Comparison of ENCODE assay signal across 8 cellular contexts in the genomic region with DNA sequence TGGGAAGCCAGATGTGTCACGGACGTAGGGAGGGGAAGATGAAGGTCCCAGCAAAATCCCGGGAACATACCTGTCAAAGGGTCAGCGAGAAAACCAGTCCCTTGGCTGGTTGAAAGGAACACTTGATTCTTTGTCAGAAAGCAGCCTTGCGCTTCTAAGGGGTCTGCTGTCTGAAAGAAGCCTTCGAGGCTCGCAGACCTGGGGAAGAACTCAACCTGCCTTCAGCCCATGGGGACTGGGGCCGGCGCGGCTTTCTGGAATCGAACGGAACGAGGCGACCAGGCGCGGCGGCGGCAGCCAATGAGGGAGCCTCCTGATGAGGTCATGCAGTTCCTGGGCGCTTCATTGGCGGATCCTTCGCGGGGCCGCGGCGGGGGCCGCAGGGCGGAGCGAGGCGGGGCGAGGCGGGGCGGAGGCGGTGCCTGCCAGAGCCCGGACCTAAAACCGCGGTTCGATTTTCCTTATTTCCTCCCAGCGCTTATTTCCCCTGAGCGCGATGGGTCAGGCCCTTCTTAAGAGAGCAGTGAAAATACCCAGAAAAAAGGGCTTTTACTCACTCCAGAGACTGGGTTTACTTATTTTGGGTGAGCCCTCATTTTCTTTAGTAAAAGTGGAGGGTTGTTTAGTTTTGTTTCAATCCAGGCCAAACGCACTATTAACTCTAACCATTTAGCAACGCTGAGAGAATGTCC. TPM values are rescaled to one million over a fixed set of nuclear protein-coding genes. Genes with fewer than 3 reads are reported as not detected.
DNase-seq lines count a peak whose midpoint lies in the region; ATAC-seq lines count a peak whose summit lies in the region.

No MANE protein-coding gene starts in this region.

- DNase-seq in A172 (ENCODE audit: low spot score) (peak; percentile 90), NCI-H2171 treated with DMSO at 0.1 percent for 48 hours (lab: John Stamatoyannopoulos, UW) (peak; percentile 88), iris pigment epithelial cell (ENCODE audit: low read depth) (peak; percentile 86), smooth muscle cell of the brain vasculature (ENCODE audit: low read depth, low spot score) (peak; percentile 55)
- peak; percentile 81 for DNase-seq in activated CD4-positive, CD25-positive, alpha-beta regulatory T cell treated with anti-CD3 and anti-CD28 coated beads, Interleukin-2, amount 50 U/mL, for 16 hours (ENCODE audit: low read depth, low spot score)
- DNase-seq in central memory CD4-positive, alpha-beta T cell: peak; percentile 89

- peak; percentile 96 for ATAC-seq in GM18868 (IDR thresholded peaks at IDR 0.05; ENCODE audit: unreplicated experiment)
- peak; percentile 96 for ATAC-seq in HG03103 (IDR thresholded peaks at IDR 0.05; ENCODE audit: low read depth, unreplicated experiment)

RNA-seq across cellular contexts. Expression of gene TTC7B, which starts 11.8 kb away (rescaled TPM):
- 40.2 and 49.0 TPM in 2 replicates for total RNA-seq in A172 (2014; rRNA removed; shearing (Covaris generic))

Comparison
In these comparisons a context has a peak if more than half of its experiments do, and no peak if none do; other contexts are left out.
1. Peak in every context shown above with its lines: DNase-seq and ATAC-seq.